Comparison of ENCODE assay signal across 1 cellular context in genomic region chr3:57998366-57999283, GRCh38.
TF ChIP-seq lines count a peak whose summit lies in the region.

No MANE protein-coding gene starts in this region.

TF ChIP-seq in K562, 482 proteins besides CTCF, POLR2A, EP300 and RAD21 (continued from another document):
- TF ChIP-seq ZNF766 (CRISPR knock-in tag; conservative IDR thresholded peaks at IDR 0.05), result peak; percentile 71; the same call in 1 of the 2 replicates
- peak; percentile 80 for TF ChIP-seq SMARCA4 (IDR thresholded peaks at IDR 0.05)
- TF ChIP-seq ZNF274 (IDR thresholded peaks at IDR 0.05; ENCODE audit: borderline replicate concordance, low read depth, low read length), result no peak
- peak in 1 of 2 experiments; percentile 48; a peak in 1 of 4 replicates for TF ChIP-seq MLLT1 (IDR thresholded peaks at IDR 0.05)
- TF ChIP-seq PURB (CRISPR knock-in tag; IDR thresholded peaks at IDR 0.05; ENCODE audit: low read depth), result no peak
- peak; percentile 45 for TF ChIP-seq GATA2 (CRISPR knock-in tag; IDR thresholded peaks at IDR 0.05)
- peak; percentile 83 for TF ChIP-seq DPF2 (IDR thresholded peaks at IDR 0.05)
- TF ChIP-seq HDAC2 (IDR thresholded peaks at IDR 0.05), result 0 out of 2 replicates have a peak, but pooled peaks have one; percentile 72
- TF ChIP-seq ZMIZ1 (IDR thresholded peaks at IDR 0.05; ENCODE audit: low read depth in 2 of 2, low read length in 2 of 2), result no peak
- TF ChIP-seq RFX5 (IDR thresholded peaks at IDR 0.05; ENCODE audit: low read depth, low read length), result no peak
- TF ChIP-seq CTBP1 (IDR thresholded peaks at IDR 0.05; ENCODE audit: borderline replicate concordance), result peak; percentile 48; the same call in 1 of the 2 replicates
- TF ChIP-seq ARID3A (IDR thresholded peaks at IDR 0.05; ENCODE audit: borderline replicate concordance, low read depth, low read length), result peak; percentile 59; the same call in 1 of the 2 replicates
- TF ChIP-seq ZNF780A (CRISPR knock-in tag; IDR thresholded peaks at IDR 0.05), result no peak
- TF ChIP-seq RBM39 (optimal IDR thresholded peaks at IDR 0.05; ENCODE audit: low read depth, low read length), result peak; percentile 52
- TF ChIP-seq GATAD2A (IDR thresholded peaks at IDR 0.05), result peak; percentile 71
- TF ChIP-seq ZNF143 (CRISPR knock-in tag; IDR thresholded peaks at IDR 0.05), result no peak
- TF ChIP-seq MAFF (IDR thresholded peaks at IDR 0.05; ENCODE audit: low read length), result peak; percentile 92
- TF ChIP-seq HLTF (IDR thresholded peaks at IDR 0.05), result peak; percentile 49; the same call in 1 of the 2 replicates
- TF ChIP-seq HMBOX1 (IDR thresholded peaks at IDR 0.05), result 0 out of 2 replicates have a peak, but pooled peaks have one; percentile 27
- TF ChIP-seq MTA1 (IDR thresholded peaks at IDR 0.05; ENCODE audit: borderline replicate concordance), result peak; percentile 81
- TF ChIP-seq SMARCE1 (IDR thresholded peaks at IDR 0.05), result peak; percentile 62; the same call in 1 of the 2 replicates
- no peak for TF ChIP-seq ATF3 (IDR thresholded peaks at IDR 0.05)
- no peak for TF ChIP-seq ATF3 (CRISPR knock-in tag; conservative IDR thresholded peaks at IDR 0.05)
- no peak for TF ChIP-seq ESRRB (CRISPR knock-in tag; IDR thresholded peaks at IDR 0.05; ENCODE audit: borderline replicate concordance)
- peak; percentile 49 for TF ChIP-seq HDAC3 (IDR thresholded peaks at IDR 0.05; ENCODE audit: borderline replicate concordance, partially characterized antibody)
- 0 out of 4 replicates have a peak, but pooled peaks have one; percentile 6 to 25 for TF ChIP-seq NRF1 (conservative IDR thresholded peaks at IDR 0.05 in 1 of 2, IDR thresholded peaks at IDR 0.05 in 1 of 2)
